Comparison of ENCODE assay signal across 1 cellular context in the genomic region with DNA sequence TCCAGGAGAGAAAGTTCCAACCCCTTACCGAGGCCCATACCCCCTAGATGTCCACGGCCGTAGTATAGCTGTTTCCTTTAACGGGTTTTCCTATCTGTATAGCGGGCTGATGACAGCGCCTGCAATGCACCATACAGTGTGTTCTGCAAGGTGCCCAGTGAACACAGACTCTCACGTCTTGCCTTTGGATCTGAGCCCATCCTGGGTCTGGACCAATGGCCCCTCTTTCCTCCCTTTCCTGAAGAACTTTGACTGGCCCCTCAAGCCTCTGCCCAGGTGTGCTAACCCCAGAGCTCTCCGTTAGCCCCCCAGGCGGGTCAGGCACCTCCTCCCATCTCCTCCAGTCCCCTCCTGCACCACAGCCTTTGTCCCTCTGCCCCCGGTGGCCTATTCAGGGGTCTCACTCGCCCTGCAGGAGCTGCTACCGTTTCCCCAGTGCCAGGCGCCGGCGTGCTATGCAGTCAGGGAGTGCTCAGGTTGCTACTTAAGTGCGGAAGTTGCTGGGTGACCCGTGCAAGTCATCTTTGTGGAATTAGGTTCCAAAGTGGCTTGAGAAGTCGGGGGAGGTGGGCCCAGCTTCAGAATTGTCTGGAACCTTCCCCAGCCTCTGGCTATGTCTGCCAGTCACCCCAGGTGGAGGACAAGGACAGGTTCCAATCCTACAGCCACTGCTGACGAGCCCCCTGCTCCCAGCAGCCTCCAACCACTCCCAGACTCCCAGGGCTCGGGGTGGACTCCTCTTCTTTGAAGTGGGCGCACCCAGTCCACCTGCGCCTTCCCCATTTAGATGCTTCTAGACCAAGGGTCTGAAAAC.
TF ChIP-seq lines count a peak whose summit lies in the region.

No MANE protein-coding gene starts in this region.

TF ChIP-seq in GM23338, 12 proteins besides CTCF, POLR2A, EP300 and RAD21 (continued from another document):
- TF ChIP-seq, protein P1, sequence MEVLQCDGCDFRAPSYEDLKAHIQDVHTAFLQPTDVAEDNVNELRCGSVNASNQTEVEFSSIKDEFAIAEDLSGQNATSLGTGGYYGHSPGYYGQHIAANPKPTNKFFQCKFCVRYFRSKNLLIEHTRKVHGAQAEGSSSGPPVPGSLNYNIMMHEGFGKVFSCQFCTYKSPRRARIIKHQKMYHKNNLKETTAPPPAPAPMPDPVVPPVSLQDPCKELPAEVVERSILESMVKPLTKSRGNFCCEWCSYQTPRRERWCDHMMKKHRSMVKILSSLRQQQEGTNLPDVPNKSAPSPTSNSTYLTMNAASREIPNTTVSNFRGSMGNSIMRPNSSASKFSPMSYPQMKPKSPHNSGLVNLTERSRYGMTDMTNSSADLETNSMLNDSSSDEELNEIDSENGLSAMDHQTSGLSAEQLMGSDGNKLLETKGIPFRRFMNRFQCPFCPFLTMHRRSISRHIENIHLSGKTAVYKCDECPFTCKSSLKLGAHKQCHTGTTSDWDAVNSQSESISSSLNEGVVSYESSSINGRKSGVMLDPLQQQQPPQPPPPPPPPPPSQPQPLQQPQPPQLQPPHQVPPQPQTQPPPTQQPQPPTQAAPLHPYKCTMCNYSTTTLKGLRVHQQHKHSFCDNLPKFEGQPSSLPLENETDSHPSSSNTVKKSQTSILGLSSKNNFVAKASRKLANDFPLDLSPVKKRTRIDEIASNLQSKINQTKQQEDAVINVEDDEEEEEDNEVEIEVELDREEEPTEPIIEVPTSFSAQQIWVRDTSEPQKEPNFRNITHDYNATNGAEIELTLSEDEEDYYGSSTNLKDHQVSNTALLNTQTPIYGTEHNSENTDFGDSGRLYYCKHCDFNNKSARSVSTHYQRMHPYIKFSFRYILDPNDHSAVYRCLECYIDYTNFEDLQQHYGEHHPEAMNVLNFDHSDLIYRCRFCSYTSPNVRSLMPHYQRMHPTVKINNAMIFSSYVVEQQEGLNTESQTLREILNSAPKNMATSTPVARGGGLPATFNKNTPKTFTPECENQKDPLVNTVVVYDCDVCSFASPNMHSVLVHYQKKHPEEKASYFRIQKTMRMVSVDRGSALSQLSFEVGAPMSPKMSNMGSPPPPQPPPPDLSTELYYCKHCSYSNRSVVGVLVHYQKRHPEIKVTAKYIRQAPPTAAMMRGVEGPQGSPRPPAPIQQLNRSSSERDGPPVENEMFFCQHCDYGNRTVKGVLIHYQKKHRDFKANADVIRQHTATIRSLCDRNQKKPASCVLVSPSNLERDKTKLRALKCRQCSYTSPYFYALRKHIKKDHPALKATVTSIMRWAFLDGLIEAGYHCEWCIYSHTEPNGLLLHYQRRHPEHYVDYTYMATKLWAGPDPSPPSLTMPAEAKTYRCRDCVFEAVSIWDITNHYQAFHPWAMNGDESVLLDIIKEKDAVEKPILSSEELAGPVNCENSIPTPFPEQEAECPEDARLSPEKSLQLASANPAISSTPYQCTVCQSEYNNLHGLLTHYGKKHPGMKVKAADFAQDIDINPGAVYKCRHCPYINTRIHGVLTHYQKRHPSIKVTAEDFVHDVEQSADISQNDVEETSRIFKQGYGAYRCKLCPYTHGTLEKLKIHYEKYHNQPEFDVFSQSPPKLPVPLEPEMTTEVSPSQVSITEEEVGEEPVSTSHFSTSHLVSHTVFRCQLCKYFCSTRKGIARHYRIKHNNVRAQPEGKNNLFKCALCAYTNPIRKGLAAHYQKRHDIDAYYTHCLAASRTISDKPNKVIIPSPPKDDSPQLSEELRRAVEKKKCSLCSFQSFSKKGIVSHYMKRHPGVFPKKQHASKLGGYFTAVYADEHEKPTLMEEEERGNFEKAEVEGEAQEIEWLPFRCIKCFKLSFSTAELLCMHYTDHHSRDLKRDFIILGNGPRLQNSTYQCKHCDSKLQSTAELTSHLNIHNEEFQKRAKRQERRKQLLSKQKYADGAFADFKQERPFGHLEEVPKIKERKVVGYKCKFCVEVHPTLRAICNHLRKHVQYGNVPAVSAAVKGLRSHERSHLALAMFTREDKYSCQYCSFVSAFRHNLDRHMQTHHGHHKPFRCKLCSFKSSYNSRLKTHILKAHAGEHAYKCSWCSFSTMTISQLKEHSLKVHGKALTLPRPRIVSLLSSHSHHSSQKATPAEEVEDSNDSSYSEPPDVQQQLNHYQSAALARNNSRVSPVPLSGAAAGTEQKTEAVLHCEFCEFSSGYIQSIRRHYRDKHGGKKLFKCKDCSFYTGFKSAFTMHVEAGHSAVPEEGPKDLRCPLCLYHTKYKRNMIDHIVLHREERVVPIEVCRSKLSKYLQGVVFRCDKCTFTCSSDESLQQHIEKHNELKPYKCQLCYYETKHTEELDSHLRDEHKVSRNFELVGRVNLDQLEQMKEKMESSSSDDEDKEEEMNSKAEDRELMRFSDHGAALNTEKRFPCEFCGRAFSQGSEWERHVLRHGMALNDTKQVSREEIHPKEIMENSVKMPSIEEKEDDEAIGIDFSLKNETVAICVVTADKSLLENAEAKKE (CRISPR knock-in tag; IDR thresholded peaks at IDR 0.05) = no peak
- TF ChIP-seq, protein P2, sequence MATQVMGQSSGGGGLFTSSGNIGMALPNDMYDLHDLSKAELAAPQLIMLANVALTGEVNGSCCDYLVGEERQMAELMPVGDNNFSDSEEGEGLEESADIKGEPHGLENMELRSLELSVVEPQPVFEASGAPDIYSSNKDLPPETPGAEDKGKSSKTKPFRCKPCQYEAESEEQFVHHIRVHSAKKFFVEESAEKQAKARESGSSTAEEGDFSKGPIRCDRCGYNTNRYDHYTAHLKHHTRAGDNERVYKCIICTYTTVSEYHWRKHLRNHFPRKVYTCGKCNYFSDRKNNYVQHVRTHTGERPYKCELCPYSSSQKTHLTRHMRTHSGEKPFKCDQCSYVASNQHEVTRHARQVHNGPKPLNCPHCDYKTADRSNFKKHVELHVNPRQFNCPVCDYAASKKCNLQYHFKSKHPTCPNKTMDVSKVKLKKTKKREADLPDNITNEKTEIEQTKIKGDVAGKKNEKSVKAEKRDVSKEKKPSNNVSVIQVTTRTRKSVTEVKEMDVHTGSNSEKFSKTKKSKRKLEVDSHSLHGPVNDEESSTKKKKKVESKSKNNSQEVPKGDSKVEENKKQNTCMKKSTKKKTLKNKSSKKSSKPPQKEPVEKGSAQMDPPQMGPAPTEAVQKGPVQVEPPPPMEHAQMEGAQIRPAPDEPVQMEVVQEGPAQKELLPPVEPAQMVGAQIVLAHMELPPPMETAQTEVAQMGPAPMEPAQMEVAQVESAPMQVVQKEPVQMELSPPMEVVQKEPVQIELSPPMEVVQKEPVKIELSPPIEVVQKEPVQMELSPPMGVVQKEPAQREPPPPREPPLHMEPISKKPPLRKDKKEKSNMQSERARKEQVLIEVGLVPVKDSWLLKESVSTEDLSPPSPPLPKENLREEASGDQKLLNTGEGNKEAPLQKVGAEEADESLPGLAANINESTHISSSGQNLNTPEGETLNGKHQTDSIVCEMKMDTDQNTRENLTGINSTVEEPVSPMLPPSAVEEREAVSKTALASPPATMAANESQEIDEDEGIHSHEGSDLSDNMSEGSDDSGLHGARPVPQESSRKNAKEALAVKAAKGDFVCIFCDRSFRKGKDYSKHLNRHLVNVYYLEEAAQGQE (IDR thresholded peaks at IDR 0.05; ENCODE audit: unreplicated experiment) = no peak
- TF ChIP-seq POLR2AphosphoS5 (IDR thresholded peaks at IDR 0.05; ENCODE audit: low read depth) (no peak), NANOG (IDR thresholded peaks at IDR 0.05; ENCODE audit: borderline replicate concordance) (no peak), EZH2phosphoT487 (IDR thresholded peaks at IDR 0.05; ENCODE audit: unreplicated experiment) (no peak), ZNF331 (CRISPR knock-in tag; IDR thresholded peaks at IDR 0.05; ENCODE audit: low read depth) (no peak)
TF ChIP-seq in GM23338: peak in this region for 0.
